In genomic region chr7:20642171-20642570, GRCh38 we compare ENCODE assay signal across 1 cellular context.
TF ChIP-seq lines count a peak whose summit lies in the region.

No MANE protein-coding gene starts in this region.

TF ChIP-seq in GM23338, 12 proteins besides CTCF, POLR2A, EP300 and RAD21 (continued from another document):
- no peak for TF ChIP-seq REST (IDR thresholded peaks at IDR 0.05; ENCODE audit: unreplicated experiment)
